In the genomic region with DNA sequence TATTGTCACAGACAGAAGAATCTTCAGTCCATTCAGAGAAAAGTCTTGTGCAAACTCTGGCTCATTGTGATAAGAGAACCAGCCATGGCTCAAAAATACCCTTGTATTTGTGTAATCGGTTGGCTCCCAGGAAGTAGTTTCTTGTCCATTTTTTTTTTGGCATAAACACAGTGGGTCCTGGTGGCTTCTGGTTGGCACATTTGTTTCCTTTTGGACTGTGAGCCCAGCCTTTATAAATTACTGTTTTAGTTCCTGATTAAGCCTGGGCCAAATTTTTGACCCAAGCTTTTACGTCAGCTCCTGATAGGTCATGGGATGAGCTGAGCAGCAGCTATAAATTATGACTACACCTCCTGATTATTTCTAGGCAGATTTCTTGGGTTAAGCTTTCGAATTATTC, we compare ENCODE assay signal across 13 cellular contexts. TPM values are rescaled to one million over a fixed set of nuclear protein-coding genes. Genes with fewer than 3 reads are reported as not detected.
DNase-seq lines count a peak whose midpoint lies in the region; ATAC-seq and TF ChIP-seq lines count a peak whose summit lies in the region.
"Not testable (repeated sequence)": the region's sequence is repeated elsewhere in the genome, so short reads cannot be mapped to it uniquely, and the experiment has no call there.
"Had no signal": no experiment of that assay in that cellular context is flagged by ENCODE, and none has a peak within 500 bp of the region (broad histone marks: within the 10 kb centered on the region; RNA-seq: fewer than 3 reads in every experiment).

No MANE protein-coding gene starts in this region.

- intact Hi-C loops in body of pancreas (cut with DNase I), result not testable (repeated sequence)

- not testable (repeated sequence) for TF ChIP-seq CTCF in body of pancreas (IDR thresholded peaks at IDR 0.05)

- not testable (repeated sequence) for H3K36me3 ChIP-seq in body of pancreas (replicated peaks in 1 of 2; ENCODE audit: insufficient read depth in 1 of 2, low read depth in 2 of 2)

- H3K4me1 ChIP-seq in body of pancreas, result not testable (repeated sequence)

- not testable (repeated sequence) for TF ChIP-seq POLR2A in body of pancreas (IDR thresholded peaks at IDR 0.05)

- DNase-seq in body of pancreas; left lobe of liver (ENCODE audit: low spot score): not testable (repeated sequence)

- not testable (repeated sequence) for H3K4me3 ChIP-seq in body of pancreas

- not testable (repeated sequence) for H3K9me3 ChIP-seq in body of pancreas

- not testable (repeated sequence) for H3K27ac ChIP-seq in body of pancreas

- no CpG with 5 or more reads among the region's 3 CpGs for WGBS in body of pancreas, 2 donors

- ATAC-seq in body of pancreas (peak; percentile 68), left lobe of liver (peak; percentile 59)

- H3K27me3 ChIP-seq in body of pancreas, result not testable (repeated sequence)

RNA-seq across cellular contexts. Expression of a gene that starts 19.4 kb away (rescaled TPM):
- total RNA-seq in body of pancreas, result not detected
- total RNA-seq in left lobe of liver, result not detected
- total RNA-seq: A172; A673; B cell; Caco-2; Calu3; CD4-positive, alpha-beta memory T cell; CD4-positive, alpha-beta T cell; CD4-positive, CD25-positive, alpha-beta regulatory T cell; CD8-positive, alpha-beta memory T cell; CD8-positive, alpha-beta T cell; Daoy had no signal
